Comparison of ENCODE assay signal across 1 cellular context in the genomic region with DNA sequence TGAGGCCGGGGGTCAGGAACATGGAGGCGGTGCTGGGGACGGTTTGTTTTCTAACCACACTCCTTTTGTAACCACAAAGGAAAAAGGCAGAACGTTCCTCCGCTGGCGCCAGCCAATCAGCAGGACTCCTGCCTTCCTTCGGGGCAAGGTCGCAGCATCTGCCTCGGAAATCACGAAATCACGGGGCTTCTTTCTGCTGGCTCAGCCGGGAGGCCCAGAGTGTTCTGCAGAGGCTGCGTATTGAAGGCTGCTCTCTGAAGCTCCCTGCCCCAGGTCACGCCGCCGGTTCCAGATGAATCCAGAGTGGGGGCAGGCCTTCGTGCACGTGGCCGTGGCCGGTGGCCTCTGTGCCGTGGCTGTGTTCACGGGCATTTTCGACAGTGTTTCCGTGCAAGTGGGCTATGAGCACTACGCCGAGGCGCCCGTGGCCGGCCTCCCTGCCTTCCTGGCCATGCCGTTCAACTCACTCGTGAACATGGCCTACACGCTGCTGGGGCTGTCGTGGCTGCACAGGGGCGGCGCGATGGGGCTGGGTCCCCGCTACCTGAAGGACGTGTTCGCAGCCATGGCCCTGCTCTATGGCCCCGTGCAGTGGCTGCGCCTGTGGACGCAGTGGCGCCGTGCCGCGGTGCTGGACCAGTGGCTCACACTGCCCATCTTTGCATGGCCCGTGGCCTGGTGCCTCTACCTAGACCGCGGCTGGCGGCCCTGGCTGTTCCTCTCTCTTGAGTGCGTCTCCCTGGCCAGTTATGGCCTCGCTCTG.
TF ChIP-seq lines count a peak whose summit lies in the region.

No MANE protein-coding gene starts in this region.

TF ChIP-seq in SK-N-SH, 30 proteins besides CTCF, POLR2A, EP300 and RAD21 (continued from another document):
- no peak for TF ChIP-seq ZBTB33 (IDR thresholded peaks at IDR 0.05; ENCODE audit: borderline replicate concordance, low read depth)
- TF ChIP-seq GATA2 (CRISPR knock-in tag; IDR thresholded peaks at IDR 0.05) = no peak
- TF ChIP-seq ELF1 (IDR thresholded peaks at IDR 0.05) = no peak
- TF ChIP-seq NRF1 (IDR thresholded peaks at IDR 0.05; ENCODE audit: low read depth, low read length) = no peak
- TF ChIP-seq REST (IDR thresholded peaks at IDR 0.05; ENCODE audit: low read depth, low read length) = no peak
- no peak for TF ChIP-seq YY1 (IDR thresholded peaks at IDR 0.05; ENCODE audit: low read depth)
- TF ChIP-seq RXRA (IDR thresholded peaks at IDR 0.05; ENCODE audit: borderline replicate concordance, low read depth) = no peak
- no peak for TF ChIP-seq USF1 (IDR thresholded peaks at IDR 0.05; ENCODE audit: borderline replicate concordance, low read depth)
- TF ChIP-seq, protein P1, sequence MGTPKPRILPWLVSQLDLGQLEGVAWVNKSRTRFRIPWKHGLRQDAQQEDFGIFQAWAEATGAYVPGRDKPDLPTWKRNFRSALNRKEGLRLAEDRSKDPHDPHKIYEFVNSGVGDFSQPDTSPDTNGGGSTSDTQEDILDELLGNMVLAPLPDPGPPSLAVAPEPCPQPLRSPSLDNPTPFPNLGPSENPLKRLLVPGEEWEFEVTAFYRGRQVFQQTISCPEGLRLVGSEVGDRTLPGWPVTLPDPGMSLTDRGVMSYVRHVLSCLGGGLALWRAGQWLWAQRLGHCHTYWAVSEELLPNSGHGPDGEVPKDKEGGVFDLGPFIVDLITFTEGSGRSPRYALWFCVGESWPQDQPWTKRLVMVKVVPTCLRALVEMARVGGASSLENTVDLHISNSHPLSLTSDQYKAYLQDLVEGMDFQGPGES (IDR thresholded peaks at IDR 0.05; ENCODE audit: low read depth, low read length) = no peak
- no peak for TF ChIP-seq RFX5 (IDR thresholded peaks at IDR 0.05; ENCODE audit: low read length)
- no peak for TF ChIP-seq POLR2AphosphoS5 (IDR thresholded peaks at IDR 0.05; ENCODE audit: low read depth, low read length)
- no peak for TF ChIP-seq TCF12 (IDR thresholded peaks at IDR 0.05)
- no peak for TF ChIP-seq GABPA (IDR thresholded peaks at IDR 0.05; ENCODE audit: low read depth)
